In the genomic region with DNA sequence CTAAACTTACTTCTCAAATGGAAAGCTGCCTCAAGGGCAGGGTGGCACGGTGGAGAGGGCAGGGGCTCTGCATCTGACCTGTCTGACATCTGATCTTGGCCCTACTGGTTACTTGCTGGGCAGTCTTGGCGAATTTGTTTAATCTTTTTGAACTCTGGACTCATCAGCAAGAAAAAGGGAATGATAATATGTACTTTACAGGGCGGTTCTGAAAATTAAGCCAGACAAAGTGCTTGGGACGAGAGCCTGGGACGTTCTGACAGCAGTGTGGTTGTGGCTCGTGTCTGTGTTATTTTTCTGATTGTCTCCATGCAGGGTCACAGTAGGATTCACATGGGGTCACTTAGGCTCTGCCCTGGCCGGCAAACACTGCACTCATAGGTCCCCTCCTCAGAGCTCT, we compare ENCODE assay signal across 24 cellular contexts.
DNase-seq lines count a peak whose midpoint lies in the region; ATAC-seq lines count a peak whose summit lies in the region.
"Had no signal": no experiment of that assay in that cellular context is flagged by ENCODE, and none has a peak within 500 bp of the region (broad histone marks: within the 10 kb centered on the region; RNA-seq: fewer than 3 reads in every experiment).

No MANE protein-coding gene starts in this region.

- no peak overlapping the region for H3K14ac ChIP-seq in neuronal stem cell (ENCODE audit: low read length)

- H3K4me3 ChIP-seq in neuronal stem cell (ENCODE audit: low read length in 2 of 2): no peak overlapping the region
- H3K4me3 ChIP-seq: ascending aorta, pancreas, right lobe of liver, thoracic aorta had no signal

- H3K36me3 ChIP-seq in neuronal stem cell (replicated peaks in 1 of 2; ENCODE audit: control insufficient read depth in 2 of 2, insufficient read depth in 2 of 2, low read length in 2 of 2): no peaks in the 10 kb centered on the region
- H3K36me3 ChIP-seq: ascending aorta, pancreas, right lobe of liver, thoracic aorta had no signal

- H3K9ac ChIP-seq in neuronal stem cell (ENCODE audit: low read depth, low read length, poor library complexity): no peak overlapping the region

- POLR2A ChIA-PET in T-cell (lab: Charles Lee): no interaction called here

- H3K4me1 Mint-ChIP-seq in activated CD8-positive, alpha-beta memory T cell treated with anti-CD3 and anti-CD28 coated beads, Interleukin-2, amount 10 ng/mL, durations not matched to agents 7 days and 5 days: peaks cover 67% of the 10 kb centered on the region
- peaks cover 45 to 59% (median 50%) of the 10 kb centered on the region in 3 donors for H3K4me1 Mint-ChIP-seq in T-cell
- H3K4me1 Mint-ChIP-seq in central memory CD8-positive, alpha-beta T cell: peaks cover 52% of the 10 kb centered on the region

- peaks cover 0 to 3% of the 10 kb centered on the region in 2 donors for H3K4me1 ChIP-seq in neuronal stem cell (ENCODE audit: control insufficient read depth in 2 of 2, insufficient read depth in 1 of 2, low read depth in 1 of 2, low read length in 2 of 2)
- H3K4me1 ChIP-seq: ascending aorta, pancreas had no signal

- no peak overlapping the region for H3K23ac ChIP-seq in neuronal stem cell (ENCODE audit: low read depth, low read length, poor library complexity)

- no peak overlapping the region for H4K8ac ChIP-seq in neuronal stem cell (ENCODE audit: low read depth, low read length)

- no peak overlapping the region for H4K91ac ChIP-seq in neuronal stem cell (ENCODE audit: low read depth, low read length, poor library complexity)

- H2AK5ac ChIP-seq in neuronal stem cell (ENCODE audit: low read depth, low read length): no peak overlapping the region

- no peaks in the 10 kb centered on the region for H3K79me1 ChIP-seq in neuronal stem cell (ENCODE audit: low read depth, low read length)

- peaks cover 4% of the 10 kb centered on the region for H3K9me3 Mint-ChIP-seq in activated CD8-positive, alpha-beta memory T cell treated with anti-CD3 and anti-CD28 coated beads, Interleukin-2, amount 10 ng/mL, durations not matched to agents 7 days and 5 days (ENCODE audit: low read depth)
- peaks cover 1 to 3% (median 2%) of the 10 kb centered on the region in 3 donors for H3K9me3 Mint-ChIP-seq in T-cell
- no peaks in the 10 kb centered on the region for H3K9me3 Mint-ChIP-seq in central memory CD8-positive, alpha-beta T cell

- peaks cover 0 to 11% (median 3%) of the 10 kb centered on the region in 3 experiments for H3K27me3 ChIP-seq in neuronal stem cell (ENCODE audit: control insufficient read depth in 3 of 3, insufficient read depth in 3 of 3, low read depth in 1 of 3, low read length in 3 of 3)
- H3K27me3 ChIP-seq: ascending aorta, right lobe of liver had no signal

- H2AFZ ChIP-seq in neuronal stem cell (ENCODE audit: low read length): no peak overlapping the region

- H2BK120ac ChIP-seq in neuronal stem cell (ENCODE audit: low read depth, low read length): no peak overlapping the region

- no CpG with 5 or more reads among the region's 7 CpGs for whole genome bisulfite sequencing in neuronal stem cell (ENCODE audit: extremely low coverage in 2 of 2, insufficient read length in 2 of 2, insufficient replicate concordance in 1 of 2), 2 donors

- no peaks in the 10 kb centered on the region for H3K9me3 ChIP-seq in neuronal stem cell (replicated peaks in 1 of 2; ENCODE audit: control insufficient read depth in 2 of 2, insufficient read depth in 1 of 2, low read depth in 1 of 2, low read length in 2 of 2)
- H3K9me3 ChIP-seq: ascending aorta, pancreas, right lobe of liver, thoracic aorta had no signal

- peak overlapping the region; percentile 45 for H2BK15ac ChIP-seq in neuronal stem cell (ENCODE audit: low read length)

- DNase-seq in activated CD8-positive, alpha-beta memory T cell treated with anti-CD3 and anti-CD28 coated beads, Interleukin-2, amount 10 ng/mL, durations not matched to agents 7 days and 5 days: no peak
- DNase-seq in activated CD8-positive, alpha-beta memory T cell treated with anti-CD3 and anti-CD28 coated beads, Interleukin-2, amount 50 U/mL, for 48 hours: no peak
- DNase-seq in T-cell (no peak), neuronal stem cell (ENCODE audit: low spot score) (no peak), NCI-H2081 treated with DMSO at 0.1 percent for 48 hours (lab: John Stamatoyannopoulos, UW) (no peak), hypothalamus (lab: John Stamatoyannopoulos, UW) (no peak)
- DNase-seq in central memory CD8-positive, alpha-beta T cell (ENCODE audit: low spot score in 2 of 2): no peak
- DNase-seq: cerebellar nuclear complex; effector CD4-positive, alpha-beta T cell; foreskin melanocyte; kidney glomerular epithelial cell; mammary epithelial cell; naive B cell; NCI-H1105; NCI-H2107; NCI-H524 treated with DMSO at 0.1 percent for 48 hours; pancreas; right lobe of liver; SW 1271 had no signal

- peak overlapping the region; percentile 99 for H3K27ac Mint-ChIP-seq in activated CD8-positive, alpha-beta memory T cell treated with anti-CD3 and anti-CD28 coated beads, Interleukin-2, amount 10 ng/mL, durations not matched to agents 7 days and 5 days
- H3K27ac Mint-ChIP-seq in T-cell: peak overlapping the region; percentile 96 to 98
- peak overlapping the region; percentile 94 for H3K27ac Mint-ChIP-seq in central memory CD8-positive, alpha-beta T cell (ENCODE audit: low read depth)
- H3K27ac Mint-ChIP-seq: naive B cell had no signal

- ATAC-seq in activated CD8-positive, alpha-beta memory T cell treated with anti-CD3 and anti-CD28 coated beads, Interleukin-2, amount 10 ng/mL, durations not matched to agents 7 days and 5 days: no peak
- ATAC-seq in T-cell (replicated peaks in 1 of 4): no peak
- no peak for ATAC-seq in central memory CD8-positive, alpha-beta T cell (replicated peaks; ENCODE audit: extremely low read depth, poor library complexity, severe bottlenecking)
- ATAC-seq in GM18909 (IDR thresholded peaks at IDR 0.05; ENCODE audit: poor library complexity, unreplicated experiment): no peak
- ATAC-seq: HepG2, Right ventricle myocardium inferior had no signal

- H3K4me3 Mint-ChIP-seq in activated CD8-positive, alpha-beta memory T cell treated with anti-CD3 and anti-CD28 coated beads, Interleukin-2, amount 10 ng/mL, durations not matched to agents 7 days and 5 days: no peak overlapping the region
- peak overlapping the region in 1 of 3 donors; percentile 93 for H3K4me3 Mint-ChIP-seq in T-cell
- peak overlapping the region; percentile 81 for H3K4me3 Mint-ChIP-seq in central memory CD8-positive, alpha-beta T cell

- H3K36me3 Mint-ChIP-seq in activated CD8-positive, alpha-beta memory T cell treated with anti-CD3 and anti-CD28 coated beads, Interleukin-2, amount 10 ng/mL, durations not matched to agents 7 days and 5 days: peaks cover 35% of the 10 kb centered on the region
- H3K36me3 Mint-ChIP-seq in T-cell: peaks cover 9% of the 10 kb centered on the region
- H3K36me3 Mint-ChIP-seq in central memory CD8-positive, alpha-beta T cell (ENCODE audit: insufficient read depth): peaks cover 8% of the 10 kb centered on the region
- H3K36me3 Mint-ChIP-seq: naive B cell had no signal

- H2BK5ac ChIP-seq in neuronal stem cell (ENCODE audit: low read length): no peak overlapping the region

- no peak overlapping the region for H2BK12ac ChIP-seq in neuronal stem cell (ENCODE audit: low read length)

- no peak overlapping the region for H3K27ac ChIP-seq in neuronal stem cell (replicated peaks; ENCODE audit: low read length)
- H3K27ac ChIP-seq: ascending aorta, pancreas, right lobe of liver, thoracic aorta had no signal

- H3K4ac ChIP-seq in neuronal stem cell (ENCODE audit: low read length): no peak overlapping the region

- no peak overlapping the region for H3K4me2 ChIP-seq in neuronal stem cell (ENCODE audit: insufficient read depth, low read length, poor library complexity, severe bottlenecking)

- no peaks in the 10 kb centered on the region for H3K27me3 Mint-ChIP-seq in activated CD8-positive, alpha-beta memory T cell treated with anti-CD3 and anti-CD28 coated beads, Interleukin-2, amount 10 ng/mL, durations not matched to agents 7 days and 5 days
- no peaks in the 10 kb centered on the region for H3K27me3 Mint-ChIP-seq in T-cell
- H3K27me3 Mint-ChIP-seq in central memory CD8-positive, alpha-beta T cell: no peaks in the 10 kb centered on the region

- CTCF ChIA-PET in activated CD8-positive, alpha-beta memory T cell treated with anti-CD3 and anti-CD28 coated beads, Interleukin-2, amount 10 ng/mL, durations not matched to agents 7 days and 5 days (lab: Charles Lee): interaction anchor here (1.1 to 1.8 kb wide), 3 partner anchors 15 to 82 kb away, joined by 3 to 4 read pairs (median 4); no protein-coding TSS in a partner anchor
- CTCF ChIA-PET in T-cell (lab: Charles Lee): no interaction called here

- H3K18ac ChIP-seq in neuronal stem cell (ENCODE audit: low read length): no peak overlapping the region
